In genomic region chr2:48450936-48451602, GRCh38 we compare ENCODE assay signal across 16 cellular contexts. TPM values are rescaled to one million over a fixed set of nuclear protein-coding genes. Genes with fewer than 3 reads are reported as not detected.
DNase-seq lines count a peak whose midpoint lies in the region; ATAC-seq and TF ChIP-seq lines count a peak whose summit lies in the region.
"Had no signal": no experiment of that assay in that cellular context is flagged by ENCODE, and none has a peak within 500 bp of the region (broad histone marks: within the 10 kb centered on the region; RNA-seq: fewer than 3 reads in every experiment).

No MANE protein-coding gene starts in this region.

- H3K4me3 ChIP-seq in right lobe of liver (no peak overlapping the region), brain microvascular endothelial cell (ENCODE audit: low read depth, low read length) (no peak overlapping the region)
- H3K4me3 ChIP-seq: Peyer's patch, vagina had no signal

- no peaks in the 10 kb centered on the region for H3K27me3 ChIP-seq in right lobe of liver
- H3K27me3 ChIP-seq in brain microvascular endothelial cell (replicated peaks) = no peaks in the 10 kb centered on the region
- H3K27me3 ChIP-seq: Peyer's patch, vagina had no signal

- intact Hi-C loops in right lobe of liver (cut with DNase I) = no loop called here

- no peaks in the 10 kb centered on the region for H3K9me3 Mint-ChIP-seq in activated naive CD8-positive, alpha-beta T cell (ENCODE audit: low read depth)
- no peaks in the 10 kb centered on the region for H3K9me3 Mint-ChIP-seq in activated naive CD8-positive, alpha-beta T cell treated with anti-CD3 and anti-CD28 coated beads for 36 hours
- H3K9me3 Mint-ChIP-seq in activated naive CD8-positive, alpha-beta T cell treated with anti-CD3 and anti-CD28 coated beads, Interleukin-2, amount 50 U/mL, for 24 hours = no peaks in the 10 kb centered on the region
- H3K9me3 Mint-ChIP-seq: CD4-positive, alpha-beta memory T cell had no signal

- no peaks in the 10 kb centered on the region for H3K27me3 Mint-ChIP-seq in activated naive CD8-positive, alpha-beta T cell
- no peaks in the 10 kb centered on the region for H3K27me3 Mint-ChIP-seq in activated naive CD8-positive, alpha-beta T cell treated with anti-CD3 and anti-CD28 coated beads for 36 hours
- H3K27me3 Mint-ChIP-seq in activated naive CD8-positive, alpha-beta T cell treated with anti-CD3 and anti-CD28 coated beads, Interleukin-2, amount 50 U/mL, for 24 hours = no peaks in the 10 kb centered on the region
- H3K27me3 Mint-ChIP-seq: CD4-positive, alpha-beta memory T cell had no signal

- in situ Hi-C loops in brain microvascular endothelial cell (cut with HindIII; ENCODE audit: low pct_ligation_motif_present, low sequenced_read_pairs) = no loop called here

- WGBS in right lobe of liver (ENCODE audit: insufficient coverage, low coverage, low lambda C conversion rate, missing lambda C conversion rate) = 30% methylated on average over 2 of the region's 2 CpGs

- no peaks in the 10 kb centered on the region for H3K9me3 ChIP-seq in right lobe of liver
- H3K9me3 ChIP-seq: Peyer's patch, vagina had no signal

- peak overlapping the region in 2 of 3 donors; percentile 27 to 67 for H3K27ac ChIP-seq in right lobe of liver
- H3K27ac ChIP-seq in brain microvascular endothelial cell = no peak overlapping the region
- H3K27ac ChIP-seq: Peyer's patch, vagina had no signal

- no peaks in the 10 kb centered on the region for H3K36me3 Mint-ChIP-seq in activated naive CD8-positive, alpha-beta T cell
- peaks cover 25% of the 10 kb centered on the region for H3K36me3 Mint-ChIP-seq in activated naive CD8-positive, alpha-beta T cell treated with anti-CD3 and anti-CD28 coated beads for 36 hours
- peaks cover 24% of the 10 kb centered on the region for H3K36me3 Mint-ChIP-seq in activated naive CD8-positive, alpha-beta T cell treated with anti-CD3 and anti-CD28 coated beads, Interleukin-2, amount 50 U/mL, for 24 hours (ENCODE audit: low read depth)

- TF ChIP-seq POLR2A in right lobe of liver (IDR thresholded peaks at IDR 0.05) = no peak

- H3K36me3 ChIP-seq in right lobe of liver (peaks cover 3 to 22% (median 5%) of the 10 kb centered on the region in 4 donors), brain microvascular endothelial cell (replicated peaks) (no peaks in the 10 kb centered on the region)

- H3K4me3 Mint-ChIP-seq in activated naive CD8-positive, alpha-beta T cell = no peak overlapping the region
- no peak overlapping the region for H3K4me3 Mint-ChIP-seq in activated naive CD8-positive, alpha-beta T cell treated with anti-CD3 and anti-CD28 coated beads for 36 hours
- H3K4me3 Mint-ChIP-seq in activated naive CD8-positive, alpha-beta T cell treated with anti-CD3 and anti-CD28 coated beads, Interleukin-2, amount 50 U/mL, for 24 hours = no peak overlapping the region
- H3K4me3 Mint-ChIP-seq: CD4-positive, alpha-beta memory T cell had no signal

- DNase-seq in activated naive CD8-positive, alpha-beta T cell treated with anti-CD3 and anti-CD28 coated beads for 36 hours = no peak
- no peak for DNase-seq in activated naive CD8-positive, alpha-beta T cell treated with anti-CD3 and anti-CD28 coated beads, Interleukin-2, amount 50 U/mL, for 24 hours
- DNase-seq in right lobe of liver (no peak), NCI-H2171 treated with DMSO at 0.1 percent for 48 hours (lab: John Stamatoyannopoulos, UW) (no peak), GF-D8 (lab: John Stamatoyannopoulos, UW) (no peak), brain microvascular endothelial cell (no peak)
- DNase-seq: amygdala; CD4-positive, alpha-beta memory T cell; EL; foreskin fibroblast; left colon; NCI-H187 treated with DMSO at 0.1 percent for 48 hours; Peyer's patch had no signal

- TF ChIP-seq CTCF in right lobe of liver (IDR thresholded peaks at IDR 0.05) = no peak
- no peak for TF ChIP-seq CTCF in brain microvascular endothelial cell (IDR thresholded peaks at IDR 0.05; ENCODE audit: low read depth, low read length, missing control alignments)

- H3K4me1 Mint-ChIP-seq in activated naive CD8-positive, alpha-beta T cell (ENCODE audit: low read depth) = peaks cover 56% of the 10 kb centered on the region
- peaks cover 46% of the 10 kb centered on the region for H3K4me1 Mint-ChIP-seq in activated naive CD8-positive, alpha-beta T cell treated with anti-CD3 and anti-CD28 coated beads for 36 hours
- H3K4me1 Mint-ChIP-seq in activated naive CD8-positive, alpha-beta T cell treated with anti-CD3 and anti-CD28 coated beads, Interleukin-2, amount 50 U/mL, for 24 hours = peaks cover 41% of the 10 kb centered on the region

- H3K4me1 ChIP-seq in right lobe of liver = peaks cover 0 to 47% (median 18%) of the 10 kb centered on the region in 4 donors

- no peak for ATAC-seq in activated naive CD8-positive, alpha-beta T cell treated with anti-CD3 and anti-CD28 coated beads, Interleukin-2, amount 50 U/mL, for 24 hours
- ATAC-seq in right lobe of liver = peak; percentile 79 to 86 (median 80)
- no peak for ATAC-seq in GM18861 (IDR thresholded peaks at IDR 0.05; ENCODE audit: unreplicated experiment)
- ATAC-seq: left colon had no signal

- peak overlapping the region; percentile 47 for H3K27ac Mint-ChIP-seq in activated naive CD8-positive, alpha-beta T cell
- H3K27ac Mint-ChIP-seq in activated naive CD8-positive, alpha-beta T cell treated with anti-CD3 and anti-CD28 coated beads for 36 hours = no peak overlapping the region
- H3K27ac Mint-ChIP-seq in activated naive CD8-positive, alpha-beta T cell treated with anti-CD3 and anti-CD28 coated beads, Interleukin-2, amount 50 U/mL, for 24 hours = peak overlapping the region; percentile 46

RNA-seq across cellular contexts. Expression of gene PPP1R21, which starts 10.5 kb away (rescaled TPM):
- total RNA-seq in activated naive CD8-positive, alpha-beta T cell treated with anti-CD3 and anti-CD28 coated beads for 36 hours = 10 to 100 TPM; 20.2 to 20.3 TPM
- total RNA-seq in right lobe of liver = 10 to 100 TPM in 5 of 6 experiments, 1 to 10 TPM in 1; 8.5 to 20.1 (median 13.4) TPM

Comparison
In these comparisons a context has a peak if more than half of its experiments do, and no peak if none do; other contexts are left out.
1. ATAC-seq: peak in right lobe of liver (4 of 4); none in activated naive CD8-positive, alpha-beta T cell treated with anti-CD3 and anti-CD28 coated beads, Interleukin-2, amount 50 U/mL, for 24 hours (single experiment) and GM18861 (single experiment).